ENCODE assay signal across 10 cellular contexts in the genomic region with DNA sequence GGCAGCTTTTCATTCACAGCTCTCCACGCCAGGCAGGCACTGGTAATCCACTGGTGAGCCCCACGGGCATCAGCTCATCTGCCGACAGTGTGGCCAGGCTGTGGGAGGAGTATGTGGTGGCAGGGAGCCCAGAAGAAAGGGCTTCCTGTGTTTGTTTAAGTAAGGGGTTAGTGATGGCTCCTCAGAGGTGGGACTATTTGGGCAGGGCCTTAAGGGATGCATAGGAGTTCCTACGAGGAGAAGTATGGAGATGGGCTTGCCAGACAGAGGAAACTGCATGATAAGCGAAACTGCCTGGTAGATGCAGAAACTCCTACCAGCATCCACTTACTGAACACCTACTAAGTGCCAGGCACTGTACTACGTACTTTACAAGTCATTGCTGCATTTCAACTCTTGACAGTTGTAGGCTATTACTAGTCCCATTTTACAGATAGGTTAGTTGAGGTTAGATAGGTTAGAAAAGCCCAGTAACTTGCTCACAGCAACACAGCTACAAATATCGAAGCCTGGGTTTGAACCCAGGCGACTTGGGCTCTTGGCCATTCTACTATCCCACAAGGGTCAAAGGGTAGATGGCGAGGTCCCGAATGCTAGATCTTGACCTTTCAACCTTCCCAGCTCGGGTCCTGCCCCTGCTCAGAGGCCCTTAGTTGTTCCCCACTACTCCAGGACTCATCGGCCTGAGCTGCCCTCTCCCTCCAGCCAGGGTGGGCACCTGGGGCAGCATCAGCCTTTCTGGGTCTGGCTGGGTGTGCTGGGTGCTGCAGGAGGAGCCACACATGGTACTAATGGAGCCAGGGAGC. TPM values are rescaled to one million over a fixed set of nuclear protein-coding genes. Genes with fewer than 3 reads are reported as not detected.
DNase-seq lines count a peak whose midpoint lies in the region; ATAC-seq, FAIRE-seq and TF ChIP-seq lines count a peak whose summit lies in the region.
"Had no signal": no experiment of that assay in that cellular context is flagged by ENCODE, and none has a peak within 500 bp of the region (broad histone marks: within the 10 kb centered on the region; RNA-seq: fewer than 3 reads in every experiment).

No MANE protein-coding gene starts in this region.

- no peak overlapping the region for H2BK120ac ChIP-seq in neuronal stem cell (ENCODE audit: low read depth, low read length)

- H2AK5ac ChIP-seq in neuronal stem cell (ENCODE audit: low read depth, low read length) = peak overlapping the region; percentile 78

- H3K9ac ChIP-seq in neuronal stem cell (ENCODE audit: low read depth, low read length, poor library complexity) = no peak overlapping the region

- H2BK15ac ChIP-seq in neuronal stem cell (ENCODE audit: low read length) = no peak overlapping the region

- no peak overlapping the region for H2BK12ac ChIP-seq in neuronal stem cell (ENCODE audit: low read length)

- no peak for FAIRE-seq in bronchial epithelial cell (lab: Jason Lieb, UNC)

- H3K4me3 Mint-ChIP-seq in Caco-2 (ENCODE audit: unreplicated experiment) = no peak overlapping the region
- H3K4me3 Mint-ChIP-seq: activated B cell treated with CpG ODN at 0.5 μM for 24 hours had no signal

- H3K9me3 ChIP-seq in Caco-2 = no peaks in the 10 kb centered on the region
- no peaks in the 10 kb centered on the region for H3K9me3 ChIP-seq in neuronal stem cell (replicated peaks in 1 of 2; ENCODE audit: control insufficient read depth in 2 of 2, insufficient read depth in 1 of 2, low read depth in 1 of 2, low read length in 2 of 2)

- no peak for TF ChIP-seq CTCF in Caco-2 (IDR thresholded peaks at IDR 0.05; ENCODE audit: insufficient read depth in 1 of 2, low read depth in 1 of 2, low read length in 1 of 2, severe bottlenecking in 1 of 2, unreplicated experiment in 1 of 2)
- TF ChIP-seq CTCF in bronchial epithelial cell (IDR thresholded peaks at IDR 0.05; ENCODE audit: insufficient read depth, low read length, severe bottlenecking) = no peak

- CTCF ChIA-PET in Caco-2 (lab: Charles Lee) = interaction anchor here (0.6 to 1.0 kb wide), 2 partner anchors 36 to 292 kb away, joined by 3 read pairs; no protein-coding TSS in a partner anchor

- no peaks in the 10 kb centered on the region for H3K36me3 ChIP-seq in Caco-2 (ENCODE audit: control insufficient read depth, insufficient read depth, low read length)
- no peaks in the 10 kb centered on the region for H3K36me3 ChIP-seq in bronchial epithelial cell (ENCODE audit: control insufficient read depth, insufficient read depth, low read length)
- H3K36me3 ChIP-seq in neuronal stem cell (replicated peaks in 1 of 2; ENCODE audit: control insufficient read depth in 2 of 2, insufficient read depth in 2 of 2, low read length in 2 of 2) = no peaks in the 10 kb centered on the region

- H3K9me3 Mint-ChIP-seq in Caco-2 (ENCODE audit: unreplicated experiment) = no peaks in the 10 kb centered on the region
- H3K9me3 Mint-ChIP-seq: activated B cell treated with CpG ODN at 0.5 μM for 24 hours had no signal

- ATAC-seq in HG03460 (IDR thresholded peaks at IDR 0.05; ENCODE audit: unreplicated experiment) = no peak
- no peak for ATAC-seq in HG03457 (IDR thresholded peaks at IDR 0.05; ENCODE audit: unreplicated experiment)

- H3K4ac ChIP-seq in neuronal stem cell (ENCODE audit: low read length) = no peak overlapping the region

- H3K4me1 ChIP-seq in Caco-2 (peaks cover 14% of the 10 kb centered on the region), neuronal stem cell (ENCODE audit: control insufficient read depth in 2 of 2, insufficient read depth in 1 of 2, low read depth in 1 of 2, low read length in 2 of 2) (peaks cover 0 to 2% of the 10 kb centered on the region in 2 donors)

- H3K4me1 Mint-ChIP-seq in Caco-2 (ENCODE audit: low read depth, unreplicated experiment) = peaks cover 20% of the 10 kb centered on the region
- H3K4me1 Mint-ChIP-seq: activated B cell treated with CpG ODN at 0.5 μM for 24 hours had no signal

- H3K79me1 ChIP-seq in neuronal stem cell (ENCODE audit: low read depth, low read length) = peaks cover 2% of the 10 kb centered on the region

- H4K8ac ChIP-seq in neuronal stem cell (ENCODE audit: low read depth, low read length) = no peak overlapping the region

- no peak overlapping the region for H3K27ac ChIP-seq in neuronal stem cell (replicated peaks; ENCODE audit: low read length)

- no peak overlapping the region for H4K91ac ChIP-seq in neuronal stem cell (ENCODE audit: low read depth, low read length, poor library complexity)

- H2AFZ ChIP-seq in neuronal stem cell (ENCODE audit: low read length) = no peak overlapping the region

- peak overlapping the region; percentile 49 for H3K23ac ChIP-seq in neuronal stem cell (ENCODE audit: low read depth, low read length, poor library complexity)

- H3K4me2 ChIP-seq in neuronal stem cell (ENCODE audit: insufficient read depth, low read length, poor library complexity, severe bottlenecking) = no peak overlapping the region

- intact Hi-C loops in Caco-2 (cut with micrococcal nuclease; ENCODE audit: unreplicated experiment) = no loop called here

- no peaks in the 10 kb centered on the region for H3K36me3 Mint-ChIP-seq in Caco-2 (ENCODE audit: insufficient read depth, unreplicated experiment)

- H3K27me3 ChIP-seq in Caco-2 (replicated peaks; ENCODE audit: control insufficient read depth, insufficient read depth, low read length) = no peaks in the 10 kb centered on the region
- no peaks in the 10 kb centered on the region for H3K27me3 ChIP-seq in bronchial epithelial cell (ENCODE audit: control insufficient read depth, insufficient read depth, low read length)
- H3K27me3 ChIP-seq in neuronal stem cell (ENCODE audit: control insufficient read depth in 3 of 3, insufficient read depth in 3 of 3, low read depth in 1 of 3, low read length in 3 of 3) = peaks cover 0 to 11% (median 0%) of the 10 kb centered on the region in 3 experiments

- no peak overlapping the region for H3K14ac ChIP-seq in neuronal stem cell (ENCODE audit: low read length)

- no peak overlapping the region for H2BK5ac ChIP-seq in neuronal stem cell (ENCODE audit: low read length)

- BruUV-seq in Caco-2 (replicated peaks; lab: Mats Ljungman, UMichigan) = no TSS peak

- H3K18ac ChIP-seq in neuronal stem cell (ENCODE audit: low read length) = peak overlapping the region; percentile 48

- no peaks in the 10 kb centered on the region for H3K27me3 Mint-ChIP-seq in Caco-2 (ENCODE audit: insufficient read depth, unreplicated experiment)

- H3K4me3 ChIP-seq in Caco-2 (ENCODE audit: low read depth, low read length) (no peak overlapping the region), bronchial epithelial cell (ENCODE audit: low read depth, low read length) (no peak overlapping the region), neuronal stem cell (ENCODE audit: low read length in 2 of 2) (peak overlapping the region in 1 of 2 donors; percentile 33)

- WGBS in neuronal stem cell (ENCODE audit: extremely low coverage in 2 of 2, insufficient read length in 2 of 2, insufficient replicate concordance in 1 of 2), 2 donors = no CpG with 5 or more reads among the region's 12 CpGs

- POLR2A ChIA-PET in Caco-2 (lab: Charles Lee) = interaction anchor here (0.6 kb wide), 1 partner anchor 80 kb away, joined by 5 read pairs; no protein-coding TSS in a partner anchor

- DNase-seq in Caco-2 (no peak), LoVo (ENCODE audit: low spot score) (peak; percentile 46), bronchial epithelial cell (ENCODE audit: low read depth) (peak; percentile 29), neuronal stem cell (ENCODE audit: low spot score) (no peak), activated gamma-delta T cell (lab: John Stamatoyannopoulos, UW) (no peak), NCI-H510A treated with DMSO at 0.1 percent for 48 hours (lab: John Stamatoyannopoulos, UW) (no peak)
- DNase-seq: activated B cell treated with CpG ODN at 0.5 μM for 24 hours; activated effector memory CD4-positive, alpha-beta T cell treated with Interleukin-2 at 50 U/mL for 16 hours had no signal

- peak overlapping the region; percentile 77 for H3K27ac Mint-ChIP-seq in Caco-2 (ENCODE audit: unreplicated experiment)
- H3K27ac Mint-ChIP-seq: activated B cell treated with CpG ODN at 0.5 μM for 24 hours had no signal

RNA-seq across cellular contexts. Expression of a gene that starts 55.1 kb away (rescaled TPM):
- total RNA-seq in Caco-2 (2022) (160 and 183 TPM in 2 replicates), bronchial epithelial cell (71.3 and 118 TPM in 2 replicates)
- polyA plus RNA-seq in neuronal stem cell (2013, experiment 1 of 2) = 3.2 TPM
- 3.2 TPM for polyA plus RNA-seq in neuronal stem cell (2013, experiment 2 of 2)

Comparison
In these comparisons a context has a peak if more than half of its experiments do, and no peak if none do; other contexts are left out.
1. DNase-seq: peak in LoVo (single experiment) and bronchial epithelial cell (single experiment); none in Caco-2 (0 of 2), neuronal stem cell (single experiment), activated gamma-delta T cell (single experiment) and NCI-H510A treated with DMSO at 0.1 percent for 48 hours (single experiment).